In the genomic region with DNA sequence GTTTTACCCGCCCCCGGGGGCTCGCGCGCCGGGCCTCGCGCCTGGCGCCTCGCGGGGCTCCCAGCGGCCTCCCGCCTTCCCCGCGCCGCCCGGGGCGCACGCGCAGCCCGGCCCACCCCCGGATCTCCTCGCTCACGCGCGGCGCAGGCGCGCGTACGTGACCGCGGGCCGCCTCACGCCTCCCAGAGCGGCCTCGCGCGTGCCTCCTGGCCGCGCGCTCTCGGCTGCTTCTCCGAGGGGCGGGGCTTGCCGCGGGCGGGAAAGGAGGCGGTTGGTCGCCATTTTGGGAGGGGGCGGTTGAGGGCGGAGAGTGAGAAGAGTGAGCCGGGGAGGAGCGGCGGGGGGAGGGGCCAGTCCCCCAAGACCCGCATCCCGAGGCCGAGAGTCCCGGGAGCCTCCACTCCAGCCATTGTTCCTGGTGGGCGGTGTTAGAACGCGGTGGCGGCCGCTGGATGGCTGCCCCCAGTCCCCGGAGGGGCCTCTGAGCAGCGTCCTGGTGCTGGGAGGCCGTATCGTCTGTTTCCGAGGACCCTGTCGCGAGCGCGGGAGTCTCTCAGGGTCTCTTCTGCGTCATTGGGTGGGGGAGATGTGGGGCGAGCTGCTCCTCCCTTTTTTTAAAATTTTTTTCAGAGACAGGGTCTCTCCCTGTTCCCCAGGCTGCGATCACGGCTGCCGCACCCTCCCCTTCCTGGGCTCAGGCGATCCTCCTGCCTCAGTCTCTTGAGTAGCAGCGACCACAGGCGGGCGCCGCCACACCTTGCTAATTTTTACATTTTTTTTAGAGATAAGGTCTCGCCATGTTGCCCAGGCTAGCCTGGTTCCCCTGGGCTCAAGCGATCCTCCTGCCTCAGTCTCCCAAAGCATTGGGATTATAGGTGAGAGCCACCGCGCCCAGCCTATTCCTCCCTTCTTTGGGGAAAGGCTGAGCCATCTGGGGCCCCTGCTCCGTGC, we compare ENCODE assay signal across 9 cellular contexts. TPM values are rescaled to one million over a fixed set of nuclear protein-coding genes. Genes with fewer than 3 reads are reported as not detected.
DNase-seq lines count a peak whose midpoint lies in the region; ATAC-seq and TF ChIP-seq lines count a peak whose summit lies in the region.
"Had no signal": no experiment of that assay in that cellular context is flagged by ENCODE, and none has a peak within 500 bp of the region (broad histone marks: within the 10 kb centered on the region; RNA-seq: fewer than 3 reads in every experiment).

A gene with protein sequence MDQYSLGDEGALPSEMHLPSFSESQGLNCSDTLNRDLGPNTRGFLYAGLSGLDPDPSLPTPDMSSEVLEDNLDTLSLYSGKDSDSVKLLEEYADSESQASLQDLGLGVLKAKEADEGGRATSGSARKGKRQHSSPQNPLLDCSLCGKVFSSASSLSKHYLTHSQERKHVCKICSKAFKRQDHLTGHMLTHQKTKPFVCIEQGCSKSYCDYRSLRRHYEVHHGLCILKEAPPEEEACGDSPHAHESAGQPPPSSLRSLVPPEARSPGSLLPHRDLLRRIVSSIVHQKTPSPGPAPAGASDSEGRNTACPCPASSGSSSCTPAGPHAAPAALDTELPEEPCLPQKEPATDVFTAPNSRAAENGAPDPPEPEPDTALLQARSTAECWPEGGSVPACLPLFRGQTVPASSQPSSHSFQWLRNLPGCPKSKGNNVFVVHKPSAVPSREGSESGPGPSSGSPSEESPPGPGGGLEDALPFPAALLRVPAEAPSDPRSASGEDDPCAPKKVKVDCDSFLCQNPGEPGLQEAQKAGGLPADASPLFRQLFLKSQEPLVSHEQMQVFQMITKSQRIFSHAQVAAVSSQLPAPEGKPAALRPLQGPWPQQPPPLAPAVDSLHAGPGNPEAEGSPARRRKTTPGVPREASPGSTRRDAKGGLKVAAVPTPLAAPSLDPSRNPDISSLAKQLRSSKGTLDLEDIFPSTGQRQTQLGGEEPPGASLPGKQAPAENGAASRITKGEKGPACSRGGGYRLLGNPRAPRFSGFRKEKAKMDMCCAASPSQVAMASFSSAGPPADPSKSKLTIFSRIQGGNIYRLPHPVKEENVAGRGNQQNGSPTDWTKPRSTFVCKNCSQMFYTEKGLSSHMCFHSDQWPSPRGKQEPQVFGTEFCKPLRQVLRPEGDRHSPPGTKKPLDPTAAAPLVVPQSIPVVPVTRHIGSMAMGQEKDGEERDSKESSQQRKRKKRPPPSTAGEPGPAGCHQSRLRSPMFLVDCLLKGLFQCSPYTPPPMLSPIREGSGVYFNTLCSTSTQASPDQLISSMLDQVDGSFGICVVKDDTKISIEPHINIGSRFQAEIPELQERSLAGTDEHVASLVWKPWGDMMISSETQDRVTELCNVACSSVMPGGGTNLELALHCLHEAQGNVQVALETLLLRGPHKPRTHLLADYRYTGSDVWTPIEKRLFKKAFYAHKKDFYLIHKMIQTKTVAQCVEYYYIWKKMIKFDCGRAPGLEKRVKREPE (N-terminal part only) (minus strand): TSS at position 73 of the 951 bp plus-strand sequence. CDS start 17,292 bp downstream, outside the sequence.

- TF ChIP-seq CTCF in esophagus muscularis mucosa (IDR thresholded peaks at IDR 0.05), result no peak
- TF ChIP-seq CTCF in psoas muscle (IDR thresholded peaks at IDR 0.05), result no peak
- TF ChIP-seq CTCF in progenitor cell of endocrine pancreas (IDR thresholded peaks at IDR 0.05; ENCODE audit: unreplicated experiment), result no peak

- H3K9me3 ChIP-seq in GM23248 (ENCODE audit: low read depth), result no peaks in the 10 kb centered on the region
- H3K9me3 ChIP-seq in esophagus muscularis mucosa, result no peaks in the 10 kb centered on the region
- H3K9me3 ChIP-seq in psoas muscle, result no peaks in the 10 kb centered on the region
- H3K9me3 ChIP-seq in thymus (ENCODE audit: control insufficient read depth), result peaks cover 2% of the 10 kb centered on the region
- H3K9me3 ChIP-seq: HAP-1 had no signal

- H3K4me1 Mint-ChIP-seq in progenitor cell of endocrine pancreas (ENCODE audit: low read depth), result no peaks in the 10 kb centered on the region

- 0 out of 2 replicates have a peak, but pooled peaks cover 12% of the 10 kb centered on the region for H3K27me3 ChIP-seq in GM23248 (replicated peaks; ENCODE audit: insufficient read depth)
- no peaks in the 10 kb centered on the region for H3K27me3 ChIP-seq in esophagus muscularis mucosa
- peaks cover 3 to 20% (median 5%) of the 10 kb centered on the region in 3 donors for H3K27me3 ChIP-seq in psoas muscle (ENCODE audit: insufficient read depth in 3 of 3, low read length in 2 of 3)
- H3K27me3 ChIP-seq in thymus (ENCODE audit: control insufficient read depth, insufficient read depth), result peaks cover 16% of the 10 kb centered on the region

- H3K27ac ChIP-seq in GM23248, result no peak within 1 kb of the TSS
- H3K27ac ChIP-seq in esophagus muscularis mucosa (replicated peaks in 1 of 4), result no peak within 1 kb of the TSS
- no peak within 1 kb of the TSS for H3K27ac ChIP-seq in psoas muscle
- no peak within 1 kb of the TSS for H3K27ac ChIP-seq in thymus (ENCODE audit: low read depth)

- DNase-seq in GM23248 (peak; percentile 69), activated T-cell treated with anti-CD3 and anti-CD28 coated beads for 1 hour (ENCODE audit: low read depth) (peak; percentile 82), esophagus muscularis mucosa (ENCODE audit: extremely low spot score) (no peak), psoas muscle (peak; percentile 72), A172 (ENCODE audit: low spot score) (no peak), progenitor cell of endocrine pancreas (ENCODE audit: low spot score, unreplicated experiment) (no peak)

- H3K4me1 ChIP-seq in GM23248 (ENCODE audit: insufficient read depth) (no peaks in the 10 kb centered on the region), esophagus muscularis mucosa (peaks cover 3 to 13% (median 12%) of the 10 kb centered on the region in 4 donors), psoas muscle (no peaks in the 10 kb centered on the region), thymus (ENCODE audit: control insufficient read depth, insufficient read depth, low read length) (peaks cover 5% of the 10 kb centered on the region)
- H3K4me1 ChIP-seq: HAP-1 had no signal

- H3K36me3 ChIP-seq in GM23248 (ENCODE audit: low read depth) (no peaks in the 10 kb centered on the region), esophagus muscularis mucosa (no peaks in the 10 kb centered on the region), psoas muscle (ENCODE audit: insufficient read depth in 1 of 2, low read depth in 1 of 2) (no peaks in the 10 kb centered on the region), thymus (ENCODE audit: control insufficient read depth, insufficient read depth) (no peaks in the 10 kb centered on the region)
- H3K36me3 ChIP-seq: HAP-1 had no signal

- no peaks in the 10 kb centered on the region for H3K36me3 Mint-ChIP-seq in progenitor cell of endocrine pancreas (ENCODE audit: insufficient read depth)

- no peak for TF ChIP-seq POLR2A in esophagus muscularis mucosa (IDR thresholded peaks at IDR 0.05; ENCODE audit: low read depth)

- H3K9me2 ChIP-seq in GM23248 (ENCODE audit: insufficient read depth), result no peaks in the 10 kb centered on the region

- 19 to 36% methylated on average over 29 to 88 of the region's 88 CpGs for WGBS in GM23248 (ENCODE audit: low coverage in 1 of 2, low lambda C conversion rate in 2 of 2, missing lambda C conversion rate in 2 of 2), 2 experiments
- 33% methylated on average over 42 of the region's 88 CpGs for WGBS in esophagus muscularis mucosa
- WGBS in psoas muscle, 3 donors, result 14 to 29% (median 16%) methylated on average over 33 to 86 of the region's 88 CpGs
- 18% methylated on average over 88 of the region's 88 CpGs for WGBS in thymus

- H3K9ac ChIP-seq in GM23248, result no peak within 1 kb of the TSS; the same call in 1 of the 2 replicates

- no peak for TF ChIP-seq EP300 in esophagus muscularis mucosa (IDR thresholded peaks at IDR 0.05)

- intact Hi-C loops in esophagus muscularis mucosa (cut with DNase I) (no loop called here), psoas muscle (cut with DNase I) (no loop called here)

- in situ Hi-C loops in GM23248 (cut with MboI), result no loop called here

- no peak within 1 kb of the TSS for H3K27ac Mint-ChIP-seq in progenitor cell of endocrine pancreas

- H3F3A ChIP-seq in GM23248 (ENCODE audit: insufficient read depth), result 0 out of 2 replicates have a peak, but pooled peaks cover 8% of the 10 kb centered on the region

- no peaks in the 10 kb centered on the region for H4K20me1 ChIP-seq in GM23248 (ENCODE audit: insufficient read depth)

- H3K27me3 Mint-ChIP-seq in progenitor cell of endocrine pancreas, result no peaks in the 10 kb centered on the region

- ATAC-seq in psoas muscle (peak in 3 of 4 donors; percentile 44 to 57 (median 52)), GM21576 (IDR thresholded peaks at IDR 0.05; ENCODE audit: unreplicated experiment) (no peak)

- no peak within 1 kb of the TSS for H3K4me3 Mint-ChIP-seq in progenitor cell of endocrine pancreas (ENCODE audit: low read depth)

- peak within 1 kb of the TSS; percentile 78 for H2AFZ ChIP-seq in GM23248

- peak within 1 kb of the TSS; percentile 30 for H3K4me3 ChIP-seq in GM23248
- H3K4me3 ChIP-seq in esophagus muscularis mucosa, result peak within 1 kb of the TSS; percentile 46 to 58 (median 50)
- H3K4me3 ChIP-seq in psoas muscle, result peak within 1 kb of the TSS; percentile 58
- H3K4me3 ChIP-seq in thymus (ENCODE audit: low read length), result peak within 1 kb of the TSS; percentile 27
- H3K4me3 ChIP-seq: HAP-1 had no signal

- no peaks in the 10 kb centered on the region for H3K79me2 ChIP-seq in GM23248 (ENCODE audit: insufficient read depth)

- H3K4me2 ChIP-seq in GM23248 (ENCODE audit: unreplicated experiment), result peak within 1 kb of the TSS; percentile 36

- no peaks in the 10 kb centered on the region for H3K9me3 Mint-ChIP-seq in progenitor cell of endocrine pancreas (ENCODE audit: low read depth)

RNA-seq across cellular contexts. Expression of the gene that starts here (rescaled TPM):
- not detected in 2 replicates for total RNA-seq in GM23248 (2014; rRNA removed; shearing (Covaris generic))
- polyA plus RNA-seq in GM23248 (2016; fragmentation: Nextera tagmentation; extraction: Ambion mirVana) (0.11 and 0.15 TPM in 2 replicates), psoas muscle (under 1 TPM; 0.06 to 0.42 (median 0.08) TPM), thymus (0.39 TPM)
- total RNA-seq in esophagus muscularis mucosa (under 1 TPM in 3 of 4 donors, not detected in 1; 0.17 to 0.23 (median 0.19) TPM), psoas muscle (under 1 TPM; 0.13 to 0.73 (median 0.32) TPM), progenitor cell of endocrine pancreas (not detected in 2 replicates)
- total RNA-seq in A172 (2014; rRNA removed; shearing (Covaris generic)), result not detected in 2 replicates

Comparison
In these comparisons a context has a peak if more than half of its experiments do, and no peak if none do; other contexts are left out.
1. Peak in DNase-seq, H3K4me3 ChIP-seq and H3K4me2 ChIP-seq in GM23248; RNA of the gene not detected or under 1 TPM.
2. Peak in DNase-seq, ATAC-seq and H3K4me3 ChIP-seq in psoas muscle; RNA of the gene not detected or under 1 TPM.